1 cellular context compared by ENCODE assay signal in the genomic region with DNA sequence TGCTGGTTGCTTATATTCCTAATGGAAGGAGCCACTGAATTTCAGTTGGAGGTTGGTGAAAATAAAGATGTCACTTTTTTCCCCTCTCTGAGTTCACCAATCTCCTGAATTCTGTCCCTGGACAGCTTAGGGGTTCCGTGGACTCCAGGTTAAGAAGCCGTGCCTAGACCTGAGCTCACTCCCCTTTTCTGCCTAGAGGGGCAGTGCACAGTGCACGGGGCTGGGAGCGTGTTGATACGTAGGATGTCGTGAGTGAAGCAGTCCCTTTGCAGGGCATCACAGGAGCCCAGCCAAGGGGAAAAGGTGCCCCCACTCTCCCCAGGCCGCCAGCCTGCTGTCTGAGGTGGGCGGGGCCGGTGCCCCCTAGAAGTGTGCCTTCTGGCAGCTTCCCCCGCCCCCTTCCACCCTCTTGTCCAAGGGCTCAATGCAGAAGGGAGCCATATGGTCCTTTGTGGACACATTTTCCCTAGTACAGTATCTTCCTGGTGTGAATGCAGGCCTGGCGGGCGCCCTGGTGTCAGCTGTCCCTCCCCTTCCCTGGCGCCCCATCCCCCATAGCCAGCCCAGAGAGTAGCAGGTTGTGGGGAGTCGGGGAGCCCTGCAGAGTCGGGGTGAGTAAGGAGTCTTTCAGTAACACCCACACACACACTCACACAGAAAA.
TF ChIP-seq lines count a peak whose summit lies in the region.

No MANE protein-coding gene starts in this region.

TF ChIP-seq in SK-N-SH, 30 proteins besides CTCF, POLR2A, EP300 and RAD21 (continued from another document):
- TF ChIP-seq, protein P1, sequence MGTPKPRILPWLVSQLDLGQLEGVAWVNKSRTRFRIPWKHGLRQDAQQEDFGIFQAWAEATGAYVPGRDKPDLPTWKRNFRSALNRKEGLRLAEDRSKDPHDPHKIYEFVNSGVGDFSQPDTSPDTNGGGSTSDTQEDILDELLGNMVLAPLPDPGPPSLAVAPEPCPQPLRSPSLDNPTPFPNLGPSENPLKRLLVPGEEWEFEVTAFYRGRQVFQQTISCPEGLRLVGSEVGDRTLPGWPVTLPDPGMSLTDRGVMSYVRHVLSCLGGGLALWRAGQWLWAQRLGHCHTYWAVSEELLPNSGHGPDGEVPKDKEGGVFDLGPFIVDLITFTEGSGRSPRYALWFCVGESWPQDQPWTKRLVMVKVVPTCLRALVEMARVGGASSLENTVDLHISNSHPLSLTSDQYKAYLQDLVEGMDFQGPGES (IDR thresholded peaks at IDR 0.05; ENCODE audit: low read depth, low read length): no peak
- no peak for TF ChIP-seq RFX5 (IDR thresholded peaks at IDR 0.05; ENCODE audit: low read length)
